In the genomic region with DNA sequence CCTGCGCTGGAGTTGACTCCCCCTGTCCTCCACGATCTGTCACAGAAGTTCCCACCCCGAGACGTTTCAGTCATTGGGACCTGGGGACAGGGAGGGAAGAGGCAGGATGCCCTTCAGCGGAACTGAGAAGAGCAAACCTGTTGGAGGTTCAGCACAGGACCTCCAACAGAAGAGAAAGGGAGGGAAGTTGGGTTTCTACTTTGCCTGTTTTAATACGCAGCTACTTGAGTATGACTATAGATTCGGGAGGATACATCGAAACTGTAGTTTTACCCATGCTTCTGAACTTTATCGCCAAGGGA, we compare ENCODE assay signal across 8 cellular contexts. TPM values are rescaled to one million over a fixed set of nuclear protein-coding genes. Genes with fewer than 3 reads are reported as not detected.
DNase-seq lines count a peak whose midpoint lies in the region; ATAC-seq lines count a peak whose summit lies in the region.

No MANE protein-coding gene starts in this region.

- H3K9me3 Mint-ChIP-seq in activated CD8-positive, alpha-beta T cell treated with anti-CD3 and anti-CD28 coated beads, Interleukin-2, amount 10 ng/mL, durations not matched to agents 7 days and 5 days (ENCODE audit: insufficient read depth), result no peaks in the 10 kb centered on the region
- H3K9me3 Mint-ChIP-seq in immature natural killer cell, result no peaks in the 10 kb centered on the region

- peak overlapping the region; percentile 82 for H3K27ac ChIP-seq in substantia nigra (ENCODE audit: low read depth, low read length, poor library complexity, severe bottlenecking)

- H3K27ac Mint-ChIP-seq in activated CD8-positive, alpha-beta T cell treated with anti-CD3 and anti-CD28 coated beads, Interleukin-2, amount 10 ng/mL, durations not matched to agents 7 days and 5 days, result peak overlapping the region; percentile 94
- H3K27ac Mint-ChIP-seq in immature natural killer cell, result peak overlapping the region; percentile 79 to 93 (median 88)

- peaks cover 27% of the 10 kb centered on the region for H3K4me1 Mint-ChIP-seq in activated CD8-positive, alpha-beta T cell treated with anti-CD3 and anti-CD28 coated beads, Interleukin-2, amount 10 ng/mL, durations not matched to agents 7 days and 5 days (ENCODE audit: low read depth)
- H3K4me1 Mint-ChIP-seq in immature natural killer cell, result peaks cover 28 to 45% of the 10 kb centered on the region in 2 donors

- ATAC-seq in GM21528 (IDR thresholded peaks at IDR 0.05; ENCODE audit: low FRiP score, unreplicated experiment) (peak; percentile 31), HG03095 (IDR thresholded peaks at IDR 0.05; ENCODE audit: unreplicated experiment) (no peak)
- ATAC-seq in activated CD8-positive, alpha-beta T cell treated with anti-CD3 and anti-CD28 coated beads, Interleukin-2, amount 10 ng/mL, durations not matched to agents 7 days and 5 days, result no peak

- peaks cover 29% of the 10 kb centered on the region for H3K36me3 Mint-ChIP-seq in activated CD8-positive, alpha-beta T cell treated with anti-CD3 and anti-CD28 coated beads, Interleukin-2, amount 10 ng/mL, durations not matched to agents 7 days and 5 days (ENCODE audit: low read depth)
- H3K36me3 Mint-ChIP-seq in immature natural killer cell, result peaks cover 0 to 9% (median 3%) of the 10 kb centered on the region in 3 donors

- CTCF ChIA-PET in activated CD8-positive, alpha-beta T cell treated with anti-CD3 and anti-CD28 coated beads, Interleukin-2, amount 10 ng/mL, durations not matched to agents 7 days and 5 days (lab: Charles Lee), result interaction anchor here (0.9 to 5.7 kb wide), 12 partner anchors 9 to 336 kb away, joined by 3 to 53 read pairs (median 4); no protein-coding TSS in a partner anchor

- H3K27me3 Mint-ChIP-seq in activated CD8-positive, alpha-beta T cell treated with anti-CD3 and anti-CD28 coated beads, Interleukin-2, amount 10 ng/mL, durations not matched to agents 7 days and 5 days (ENCODE audit: low read depth), result no peaks in the 10 kb centered on the region
- peaks cover 13 to 22% (median 17%) of the 10 kb centered on the region in 3 donors for H3K27me3 Mint-ChIP-seq in immature natural killer cell (ENCODE audit: low read depth in 3 of 3)

- POLR2A ChIA-PET in activated CD8-positive, alpha-beta T cell treated with anti-CD3 and anti-CD28 coated beads, Interleukin-2, amount 10 ng/mL, durations not matched to agents 7 days and 5 days (lab: Charles Lee), result interaction anchor here (0.6 to 5.0 kb wide), 15 partner anchors 8 to 314 kb away, joined by 3 to 83 read pairs (median 4); partner anchors contain the start of gene GALNT4

- peak overlapping the region; percentile 85 for H3K4me3 Mint-ChIP-seq in activated CD8-positive, alpha-beta T cell treated with anti-CD3 and anti-CD28 coated beads, Interleukin-2, amount 10 ng/mL, durations not matched to agents 7 days and 5 days
- peak overlapping the region; percentile 87 to 95 (median 88) for H3K4me3 Mint-ChIP-seq in immature natural killer cell

- DNase-seq in AG08395 (ENCODE audit: low spot score), result peak; percentile 15
- no peak for DNase-seq in activated CD8-positive, alpha-beta T cell treated with anti-CD3 and anti-CD28 coated beads, Interleukin-2, amount 10 ng/mL, durations not matched to agents 7 days and 5 days
- no peak for DNase-seq in immature natural killer cell
- no peak for DNase-seq in substantia nigra (lab: John Stamatoyannopoulos, UW)
- DNase-seq in islet precursor cell, result no peak
- DNase-seq in GM19240 (ENCODE audit: insufficient read length, low spot score), result no peak

RNA-seq across cellular contexts. Expression of gene DUSP6, which starts 2.3 kb away (rescaled TPM):
- total RNA-seq in activated CD8-positive, alpha-beta T cell treated with anti-CD3 and anti-CD28 coated beads, Interleukin-2, amount 10 ng/mL, durations not matched to agents 7 days and 5 days, result 100 to 1,000 TPM; 116 to 119 TPM
- 10 to 100 TPM; 18.9 to 37.6 (median 27.1) TPM for polyA plus RNA-seq in immature natural killer cell
